In genomic region chr17:44862278-44862914, GRCh38 we compare ENCODE assay signal across 1 cellular context.
TF ChIP-seq lines count a peak whose summit lies in the region.

No MANE protein-coding gene starts in this region.

TF ChIP-seq in HepG2, 621 proteins besides CTCF, POLR2A, EP300 and RAD21 (continued from another document):
- TF ChIP-seq ZNF770 (CRISPR knock-in tag; IDR thresholded peaks at IDR 0.05) (peak; percentile 99), GFI1 (CRISPR knock-in tag; IDR thresholded peaks at IDR 0.05; ENCODE audit: borderline replicate concordance) (peak; percentile 85), FOXA3 (CRISPR knock-in tag; IDR thresholded peaks at IDR 0.05) (0 out of 2 replicates have a peak, but pooled peaks have one; percentile 10), NR2C2 (CRISPR knock-in tag; IDR thresholded peaks at IDR 0.05; ENCODE audit: borderline replicate concordance) (peak; percentile 30; the same call in 1 of the 2 replicates), GATAD2A (CRISPR knock-in tag; IDR thresholded peaks at IDR 0.05) (0 out of 2 replicates have a peak, but pooled peaks have one; percentile 19)
TF ChIP-seq in HepG2: peak in this region for 67.
